Comparison of ENCODE assay signal across 8 cellular contexts in the genomic region with DNA sequence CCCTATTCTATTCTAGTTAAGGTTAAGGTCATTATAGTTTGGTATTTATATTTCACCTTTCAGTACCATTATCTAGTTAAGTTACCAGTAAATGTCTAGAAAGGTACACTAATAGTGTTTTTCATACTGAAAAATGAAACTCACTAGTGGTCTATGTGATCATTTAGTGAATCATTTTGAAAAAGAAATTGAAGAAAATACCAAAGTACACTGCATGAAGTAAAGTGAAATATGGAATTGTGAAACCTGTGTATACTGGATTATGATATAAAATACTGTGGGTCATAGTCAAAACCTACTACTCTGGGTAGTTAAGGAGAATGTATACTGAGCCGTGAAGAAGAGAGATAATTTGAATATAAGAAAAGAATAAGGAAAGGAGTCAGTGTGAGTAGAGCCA. TPM values are rescaled to one million over a fixed set of nuclear protein-coding genes. Genes with fewer than 3 reads are reported as not detected.
DNase-seq lines count a peak whose midpoint lies in the region; ATAC-seq, FAIRE-seq and TF ChIP-seq lines count a peak whose summit lies in the region.
"Not testable (repeated sequence)": the region's sequence is repeated elsewhere in the genome, so short reads cannot be mapped to it uniquely, and the experiment has no call there.

No MANE protein-coding gene starts in this region.

- not testable (repeated sequence) for H3K4me3 ChIP-seq in GM12865 (ENCODE audit: low read depth, low read length)

- TF ChIP-seq CTCF in GM12865 (IDR thresholded peaks at IDR 0.05; ENCODE audit: insufficient read depth, low read depth, low read length, missing control alignments); activated CD8-positive, alpha-beta T cell treated with anti-CD3 and anti-CD28 coated beads for 36 hours (IDR thresholded peaks at IDR 0.05): not testable (repeated sequence)

- intact Hi-C loops in activated CD8-positive, alpha-beta T cell treated with anti-CD3 and anti-CD28 coated beads for 36 hours (cut with micrococcal nuclease), result loop anchor here (5.0 kb wide), 1 partner anchor 44 kb away; a partner anchor contains a TSS

- peaks cover 35% of the 10 kb centered on the region for H3K36me3 Mint-ChIP-seq in activated CD8-positive, alpha-beta T cell treated with anti-CD3 and anti-CD28 coated beads for 36 hours (ENCODE audit: low read depth)

- not testable (repeated sequence) for H3K4me3 Mint-ChIP-seq in activated CD8-positive, alpha-beta T cell treated with anti-CD3 and anti-CD28 coated beads for 36 hours

- H3K4me1 Mint-ChIP-seq in activated CD8-positive, alpha-beta T cell treated with anti-CD3 and anti-CD28 coated beads for 36 hours (ENCODE audit: low read depth), result peaks cover 33% of the 10 kb centered on the region

- peak overlapping the region; percentile 22 for H3K27ac Mint-ChIP-seq in activated CD8-positive, alpha-beta T cell treated with anti-CD3 and anti-CD28 coated beads for 36 hours

- POLR2A ChIA-PET in activated CD8-positive, alpha-beta T cell treated with anti-CD3 and anti-CD28 coated beads for 36 hours (lab: Charles Lee), result interaction anchor here (1.9 kb wide), 1 partner anchor 40 kb away, joined by 6 read pairs; no protein-coding TSS in a partner anchor

- peaks cover 16% of the 10 kb centered on the region for H3K27me3 Mint-ChIP-seq in activated CD8-positive, alpha-beta T cell treated with anti-CD3 and anti-CD28 coated beads for 36 hours

- peak; percentile 30 for DNase-seq in GM12865 (ENCODE audit: low read depth)
- DNase-seq in activated CD8-positive, alpha-beta T cell treated with anti-CD3 and anti-CD28 coated beads for 36 hours, result not testable (repeated sequence)

- H3K9me3 Mint-ChIP-seq in activated CD8-positive, alpha-beta T cell treated with anti-CD3 and anti-CD28 coated beads for 36 hours, result not testable (repeated sequence)

- ATAC-seq in GM18907 (IDR thresholded peaks at IDR 0.05; ENCODE audit: unreplicated experiment) (peak; percentile 91), GM21360 (IDR thresholded peaks at IDR 0.05; ENCODE audit: unreplicated experiment) (peak; percentile 83), HG02610 (IDR thresholded peaks at IDR 0.05; ENCODE audit: unreplicated experiment) (peak; percentile 88), HG03045 (IDR thresholded peaks at IDR 0.05; ENCODE audit: unreplicated experiment) (peak; percentile 76), HG03442 (IDR thresholded peaks at IDR 0.05; ENCODE audit: unreplicated experiment) (peak; percentile 77)
- ATAC-seq in activated CD8-positive, alpha-beta T cell treated with anti-CD3 and anti-CD28 coated beads for 36 hours, result peak; percentile 72

- CTCF ChIA-PET in activated CD8-positive, alpha-beta T cell treated with anti-CD3 and anti-CD28 coated beads for 36 hours (lab: Charles Lee), result interaction anchor here (0.8 to 2.0 kb wide), 6 partner anchors 9 to 113 kb away, joined by 3 to 7 read pairs (median 4); no protein-coding TSS in a partner anchor

- peak; percentile 88 for FAIRE-seq in islet of Langerhans (lab: Jason Lieb, UNC)

RNA-seq across cellular contexts. Expression of a gene that starts 44.0 kb away (rescaled TPM):
- total RNA-seq in activated CD8-positive, alpha-beta T cell treated with anti-CD3 and anti-CD28 coated beads for 36 hours, result 10 to 100 TPM; 47.9 to 48.2 TPM

RNA-seq across cellular contexts. Expression of a gene that starts 53.3 kb away (rescaled TPM):
- total RNA-seq in activated CD8-positive, alpha-beta T cell treated with anti-CD3 and anti-CD28 coated beads for 36 hours, result 10 to 100 TPM; 39.7 to 42.4 TPM
